ENCODE assay signal across 10 cellular contexts in the genomic region with DNA sequence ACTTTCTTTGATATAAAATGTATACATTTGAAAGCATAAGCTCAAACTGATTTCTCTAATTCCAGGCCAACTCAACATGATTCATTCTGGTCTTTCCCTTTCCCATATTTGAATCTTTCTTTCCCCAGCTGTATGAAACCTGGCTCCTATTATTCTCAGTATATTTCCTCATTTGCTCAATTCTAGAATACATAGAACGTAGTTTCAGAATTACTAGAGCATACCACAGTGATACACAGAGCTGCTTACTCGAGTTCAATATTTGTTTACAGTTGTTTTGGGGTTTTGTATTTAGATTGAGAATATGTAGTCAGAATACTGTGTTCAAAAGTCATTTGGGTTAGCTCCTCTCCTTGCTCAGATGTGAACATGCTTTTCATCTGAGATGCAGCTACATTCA.
A peak's percentile ranks its signal among the peaks of the same experiment; 100 is the strongest.
DNase-seq lines count a peak whose midpoint lies in the region; ATAC-seq lines count a peak whose summit lies in the region.
"Had no signal": no experiment of that assay in that cellular context is flagged by ENCODE, and none has a peak within 500 bp of the region (broad histone marks: within the 10 kb centered on the region; RNA-seq: fewer than 3 reads in every experiment).

No MANE protein-coding gene starts in this region.

- DNase-seq in HK-2 (ENCODE audit: unreplicated experiment) (no peak), GF-D8 (lab: John Stamatoyannopoulos, UW) (no peak), AG20443 (ENCODE audit: low spot score) (no peak), superior temporal gyrus (ENCODE audit: extremely low spot score) (no peak)
- DNase-seq: effector memory CD4-positive, alpha-beta T cell; Peyer's patch had no signal

- ATAC-seq in GM18520 (IDR thresholded peaks at IDR 0.05; ENCODE audit: unreplicated experiment) (peak; percentile 78), GM19452 (IDR thresholded peaks at IDR 0.05; ENCODE audit: unreplicated experiment) (peak; percentile 47), HG02840 (IDR thresholded peaks at IDR 0.05; ENCODE audit: low FRiP score, unreplicated experiment) (peak; percentile 72), HG03520 (IDR thresholded peaks at IDR 0.05; ENCODE audit: unreplicated experiment) (peak; percentile 68)
